Comparison of ENCODE assay signal across 10 cellular contexts in the genomic region with DNA sequence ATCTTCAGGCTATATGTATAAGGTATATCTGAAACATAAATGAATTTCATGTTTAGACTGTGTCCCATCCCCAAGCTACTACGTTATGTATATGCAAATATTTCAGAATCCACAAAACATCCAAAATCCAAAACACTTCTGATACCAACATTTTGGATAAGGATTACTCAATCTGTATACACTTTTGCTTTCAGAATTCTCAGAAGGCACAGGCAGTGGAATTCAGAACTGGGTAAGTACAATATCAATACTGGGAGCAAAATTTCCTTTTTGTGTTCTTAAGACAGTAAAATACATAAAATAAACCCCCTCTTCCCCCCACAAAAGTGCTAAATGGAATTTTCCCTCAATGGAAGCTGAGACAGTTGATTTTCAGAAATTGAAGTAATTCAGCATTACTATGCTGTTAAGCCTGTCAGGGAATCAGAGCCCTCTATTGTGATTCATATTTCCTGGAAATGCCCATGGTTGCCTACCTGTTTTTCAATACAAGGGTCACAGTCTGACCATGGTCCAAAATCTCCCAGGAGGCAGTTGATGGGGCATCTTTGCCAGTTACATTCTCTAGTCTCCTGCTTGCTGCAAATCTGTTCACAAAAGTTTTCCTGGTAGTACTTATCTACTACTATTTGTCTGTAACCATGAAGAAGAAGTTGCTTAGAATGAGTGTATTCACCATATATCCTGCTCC. TPM values are rescaled to one million over a fixed set of nuclear protein-coding genes. Genes with fewer than 3 reads are reported as not detected.
"Had no signal": no experiment of that assay in that cellular context is flagged by ENCODE, and none has a peak within 500 bp of the region (broad histone marks: within the 10 kb centered on the region; RNA-seq: fewer than 3 reads in every experiment).

No MANE protein-coding gene starts in this region.

- H3K36me3 ChIP-seq: HAP-1 had no signal

- H2AFZ ChIP-seq: GM23248 had no signal

- H3K9me3 Mint-ChIP-seq: HFFc6 had no signal

- H3K4me1 ChIP-seq: HAP-1 had no signal

- H3K27ac Mint-ChIP-seq: HFFc6 had no signal

- H3K27ac ChIP-seq: GM23248, HL-60 had no signal

- H3K4me3 ChIP-seq: GM23248, HAP-1 had no signal

- ATAC-seq: HCT116 had no signal

- H3K9me3 ChIP-seq: HAP-1 had no signal

- DNase-seq: GM23248, GOT3, H7, HFFc6, IMR-90 had no signal

RNA-seq across cellular contexts. Expression of gene C6, which starts 12.1 kb away (rescaled TPM):
- total RNA-seq: GM23248, H4, H7, HT1080 had no signal
